ENCODE assay signal across 12 cellular contexts in genomic region chr17:80070375-80071115, GRCh38. TPM values are rescaled to one million over a fixed set of nuclear protein-coding genes. Genes with fewer than 3 reads are reported as not detected.
DNase-seq lines count a peak whose midpoint lies in the region; ATAC-seq and TF ChIP-seq lines count a peak whose summit lies in the region.
"Had no signal": no experiment of that assay in that cellular context is flagged by ENCODE, and none has a peak within 500 bp of the region (broad histone marks: within the 10 kb centered on the region; RNA-seq: fewer than 3 reads in every experiment).

No MANE protein-coding gene starts in this region.

- no TSS peak for BruUV-seq in OCI-LY7 (replicated peaks; lab: Mats Ljungman, UMichigan)

- no peaks in the 10 kb centered on the region for H3K9me2 ChIP-seq in OCI-LY7 (ENCODE audit: insufficient read depth, low read length)

- H3K27me3 ChIP-seq in mucosa of stomach (ENCODE audit: control insufficient read depth, insufficient read depth, low read length) (no peaks in the 10 kb centered on the region), tibial nerve (no peaks in the 10 kb centered on the region)

- DNase-seq in fibroblast of gingiva (ENCODE audit: low read depth): peak; percentile 15
- DNase-seq in tibial nerve (ENCODE audit: low spot score in 2 of 2): no peak
- DNase-seq in OCI-LY7 (ENCODE audit: low spot score): no peak
- DNase-seq in T-helper 17 cell: no peak
- DNase-seq in activated naive CD8-positive, alpha-beta T cell treated with anti-CD3 and anti-CD28 coated beads, Interleukin-2, amount 50 U/mL, for 24 hours: no peak
- DNase-seq: CD4-positive, alpha-beta memory T cell; NCI-H1436 treated with DMSO at 0.1 percent for 48 hours; NCI-H526 treated with DMSO at 0.1 percent for 48 hours had no signal

- H3K36me3 Mint-ChIP-seq in T-helper 17 cell (ENCODE audit: low read depth): no peaks in the 10 kb centered on the region
- H3K36me3 Mint-ChIP-seq in activated naive CD8-positive, alpha-beta T cell treated with anti-CD3 and anti-CD28 coated beads, Interleukin-2, amount 50 U/mL, for 24 hours (ENCODE audit: low read depth): no peaks in the 10 kb centered on the region
- H3K36me3 Mint-ChIP-seq: CD4-positive, alpha-beta memory T cell; memory B cell had no signal

- H3K4me3 ChIP-seq in mucosa of stomach (ENCODE audit: low read length): peak overlapping the region; percentile 45
- peak overlapping the region; percentile 30 to 46 (median 39) for H3K4me3 ChIP-seq in tibial nerve
- no peak overlapping the region for H3K4me3 ChIP-seq in OCI-LY7 (ENCODE audit: low read depth, low read length, poor library complexity, severe bottlenecking)

- no peak overlapping the region for H3K27ac Mint-ChIP-seq in T-helper 17 cell
- no peak overlapping the region for H3K27ac Mint-ChIP-seq in activated naive CD8-positive, alpha-beta T cell treated with anti-CD3 and anti-CD28 coated beads, Interleukin-2, amount 50 U/mL, for 24 hours
- H3K27ac Mint-ChIP-seq: memory B cell had no signal

- peaks cover 5% of the 10 kb centered on the region for H3K4me1 Mint-ChIP-seq in T-helper 17 cell
- peaks cover 2% of the 10 kb centered on the region for H3K4me1 Mint-ChIP-seq in activated naive CD8-positive, alpha-beta T cell treated with anti-CD3 and anti-CD28 coated beads, Interleukin-2, amount 50 U/mL, for 24 hours
- H3K4me1 Mint-ChIP-seq: memory B cell had no signal

- H2AFZ ChIP-seq in OCI-LY7 (ENCODE audit: low read length): no peak overlapping the region

- H3K36me3 ChIP-seq in mucosa of stomach (ENCODE audit: control insufficient read depth, insufficient read depth, low read length) (no peaks in the 10 kb centered on the region), tibial nerve (no peaks in the 10 kb centered on the region), OCI-LY7 (ENCODE audit: insufficient read depth, low read length) (no peaks in the 10 kb centered on the region)

- CTCF ChIA-PET in OCI-LY7 (lab: Charles Lee; ENCODE audit: unreplicated experiment): no interaction called here

- H3K4me2 ChIP-seq in OCI-LY7 (ENCODE audit: low read length): no peak overlapping the region

- H3K9me3 ChIP-seq in mucosa of stomach (ENCODE audit: control insufficient read depth, low read length) (no peaks in the 10 kb centered on the region), tibial nerve (no peaks in the 10 kb centered on the region), OCI-LY7 (ENCODE audit: low read length) (no peaks in the 10 kb centered on the region), T-helper 17 cell (ENCODE audit: control insufficient read depth, low read length, poor library complexity, severe bottlenecking) (no peaks in the 10 kb centered on the region)

- POLR2A ChIA-PET in OCI-LY7 (lab: Charles Lee): no interaction called here

- no peaks in the 10 kb centered on the region for H3K79me2 ChIP-seq in OCI-LY7 (ENCODE audit: insufficient read depth, low read depth, low read length)

- WGBS in tibial nerve, 2 donors: 62 to 66% methylated on average over 14 to 15 of the region's 15 CpGs

- no peak for ATAC-seq in HG03565 (IDR thresholded peaks at IDR 0.05; ENCODE audit: unreplicated experiment)
- no peak for ATAC-seq in T-helper 17 cell
- ATAC-seq in activated naive CD8-positive, alpha-beta T cell treated with anti-CD3 and anti-CD28 coated beads, Interleukin-2, amount 50 U/mL, for 24 hours: no peak

- no peak for TF ChIP-seq EP300 in tibial nerve (IDR thresholded peaks at IDR 0.05)

- H4K20me1 ChIP-seq in OCI-LY7 (ENCODE audit: insufficient read depth, low read length): no peaks in the 10 kb centered on the region

- no peak overlapping the region for H3K4me3 Mint-ChIP-seq in T-helper 17 cell
- H3K4me3 Mint-ChIP-seq in activated naive CD8-positive, alpha-beta T cell treated with anti-CD3 and anti-CD28 coated beads, Interleukin-2, amount 50 U/mL, for 24 hours: no peak overlapping the region
- H3K4me3 Mint-ChIP-seq: memory B cell had no signal

- intact Hi-C loops in OCI-LY7 (cut with micrococcal nuclease; ENCODE audit: unreplicated experiment): no loop called here

- H3K27me3 Mint-ChIP-seq in T-helper 17 cell: peaks cover 15% of the 10 kb centered on the region
- H3K27me3 Mint-ChIP-seq in activated naive CD8-positive, alpha-beta T cell treated with anti-CD3 and anti-CD28 coated beads, Interleukin-2, amount 50 U/mL, for 24 hours: no peaks in the 10 kb centered on the region

- TF ChIP-seq POLR2A in tibial nerve (IDR thresholded peaks at IDR 0.05): no peak

- H3K27ac ChIP-seq in VCaP (peak overlapping the region; percentile 100), tibial nerve (peak overlapping the region; percentile 80 to 91 (median 86)), OCI-LY7 (ENCODE audit: low read depth, low read length, poor library complexity, severe bottlenecking) (no peak overlapping the region)

- TF ChIP-seq CTCF in VCaP (conservative IDR thresholded peaks at IDR 0.05) (no peak), tibial nerve (IDR thresholded peaks at IDR 0.05) (no peak), OCI-LY7 (conservative IDR thresholded peaks at IDR 0.05; ENCODE audit: low read length) (no peak)

- peaks cover 28% of the 10 kb centered on the region for H3K4me1 ChIP-seq in mucosa of stomach (ENCODE audit: control insufficient read depth, insufficient read depth, low read length)
- peaks cover 0 to 49% (median 25%) of the 10 kb centered on the region in 4 donors for H3K4me1 ChIP-seq in tibial nerve
- no peaks in the 10 kb centered on the region for H3K4me1 ChIP-seq in OCI-LY7 (ENCODE audit: insufficient read depth, low read length, poor library complexity, severe bottlenecking)

- H3K9ac ChIP-seq in mucosa of stomach (ENCODE audit: low read length): peak overlapping the region; percentile 76

- H3K9me3 Mint-ChIP-seq in activated naive CD8-positive, alpha-beta T cell treated with anti-CD3 and anti-CD28 coated beads, Interleukin-2, amount 50 U/mL, for 24 hours: no peaks in the 10 kb centered on the region
- H3K9me3 Mint-ChIP-seq: CD4-positive, alpha-beta memory T cell; memory B cell had no signal

RNA-seq across cellular contexts. Expression of gene GAA, which starts 30.8 kb away (rescaled TPM):
- total RNA-seq in tibial nerve (10 to 100 TPM; 52.7 to 81.9 (median 67.8) TPM), OCI-LY7 (2022) (51.6 and 59.4 TPM in 2 replicates), T-helper 17 cell (10 to 100 TPM; 16.7 to 23.8 TPM)
- 34.8 and 43.2 TPM in 2 replicates for total RNA-seq in OCI-LY7 (2014; rRNA removed; shearing (Covaris generic))

RNA-seq across cellular contexts. Expression of gene CCDC40, which starts 34.1 kb away (rescaled TPM):
- total RNA-seq in tibial nerve (10 to 100 TPM in 3 of 4 donors, 1 to 10 TPM in 1; 7.1 to 13.8 (median 12.0) TPM), OCI-LY7 (2022) (not detected in 2 replicates), T-helper 17 cell (1 to 10 TPM; 3.4 to 4.5 TPM)
- total RNA-seq in OCI-LY7 (2014; rRNA removed; shearing (Covaris generic)): not detected in 2 replicates

RNA-seq across cellular contexts. Expression of gene TBC1D16, which starts 34.9 kb away (rescaled TPM):
- total RNA-seq in tibial nerve (10 to 100 TPM; 48.3 to 68.4 (median 58.1) TPM), OCI-LY7 (2022) (0.63 and 0.74 TPM in 2 replicates), T-helper 17 cell (1 to 10 TPM; 1.9 to 2.6 TPM)
- total RNA-seq in OCI-LY7 (2014; rRNA removed; shearing (Covaris generic)): 0.38 and 0.41 TPM in 2 replicates

Comparison
In these comparisons a context has a peak if more than half of its experiments do, and no peak if none do; other contexts are left out.
1. RNA of gene TBC1D16, which starts 34.9 kb away (total RNA-seq): 48.3 to 68.4 TPM in tibial nerve; 1.9 to 2.6 TPM in T-helper 17 cell and 0.38 to 0.74 TPM in OCI-LY7; every median in the first group is over 10 times any median in the second.